Comparison of ENCODE assay signal across 12 cellular contexts in genomic region chr14:20757963-20758362, GRCh38. TPM values are rescaled to one million over a fixed set of nuclear protein-coding genes. Genes with fewer than 3 reads are reported as not detected.
DNase-seq lines count a peak whose midpoint lies in the region; ATAC-seq and TF ChIP-seq lines count a peak whose summit lies in the region.
"Had no signal": no experiment of that assay in that cellular context is flagged by ENCODE, and none has a peak within 500 bp of the region (broad histone marks: within the 10 kb centered on the region; RNA-seq: fewer than 3 reads in every experiment).

No MANE protein-coding gene starts in this region.

- POLR2A ChIA-PET in HCT116 (lab: Charles Lee), result no interaction called here

- ATAC-seq in HCT116 (no peak), HG03175 (IDR thresholded peaks at IDR 0.05; ENCODE audit: unreplicated experiment) (no peak), gastrocnemius medialis (no peak)
- ATAC-seq: gastroesophageal sphincter had no signal

- no peaks in the 10 kb centered on the region for H3K27me3 ChIP-seq in HCT116 (ENCODE audit: insufficient read depth, low read length)
- H3K27me3 ChIP-seq in gastrocnemius medialis, result no peaks in the 10 kb centered on the region
- H3K27me3 ChIP-seq: gastroesophageal sphincter, tibial nerve had no signal

- TF ChIP-seq POLR2A in HCT116 (IDR thresholded peaks at IDR 0.05; ENCODE audit: borderline replicate concordance, extremely low read depth, insufficient read depth, insufficient read length) (no peak), gastrocnemius medialis (IDR thresholded peaks at IDR 0.05) (no peak)

- H3K27ac Mint-ChIP-seq in immature natural killer cell, result no peak overlapping the region

- H3K4me1 Mint-ChIP-seq in immature natural killer cell, result no peaks in the 10 kb centered on the region

- H3K9me3 ChIP-seq in HCT116 (ENCODE audit: control insufficient read depth in 1 of 2, insufficient read depth in 1 of 2, low read depth in 1 of 2, low read length in 2 of 2), result peaks cover under 1 to 3% of the 10 kb centered on the region in 2 experiments; a peak in 3 of 4 replicates
- no peaks in the 10 kb centered on the region for H3K9me3 ChIP-seq in gastrocnemius medialis

- CTCF ChIA-PET in HCT116 (lab: Charles Lee), result interaction anchor here (0.8 to 1.2 kb wide), 3 partner anchors 10 to 99 kb away, joined by 3 to 4 read pairs (median 3); no protein-coding TSS in a partner anchor

- no peak overlapping the region for H3K4me3 ChIP-seq in HCT116 (replicated peaks in 1 of 2; ENCODE audit: low read depth in 1 of 2, low read length in 2 of 2)
- no peak overlapping the region for H3K4me3 ChIP-seq in gastrocnemius medialis
- H3K4me3 ChIP-seq: gastroesophageal sphincter, tibial nerve had no signal

- DNase-seq in AML-193 (lab: John Stamatoyannopoulos, UW) (peak; percentile 41 to 44), HCT116 (ENCODE audit: low read depth, low spot score) (no peak), immature natural killer cell (peak; percentile 21 to 42 (median 28)), NCI-H748 (lab: John Stamatoyannopoulos, UW; ENCODE audit: unreplicated experiment) (no peak), COR-L47 (lab: John Stamatoyannopoulos, UW) (no peak), gastrocnemius medialis (no peak)
- peak; percentile 28 for DNase-seq in activated CD4-positive, alpha-beta T cell treated with anti-CD3 and anti-CD28 coated beads for 48 hours
- DNase-seq: Calu3, NCI-H446 treated with DMSO at 0.1 percent for 48 hours had no signal

- H3K4me1 ChIP-seq in HCT116 (ENCODE audit: control insufficient read depth in 1 of 2, insufficient read depth in 2 of 2, low read length in 2 of 2), result no peaks in the 10 kb centered on the region
- H3K4me1 ChIP-seq in gastrocnemius medialis, result peaks cover 0 to 4% of the 10 kb centered on the region in 2 donors
- H3K4me1 ChIP-seq: gastroesophageal sphincter, tibial nerve had no signal

- H3K27ac ChIP-seq in HCT116 (ENCODE audit: low read depth, low read length) (no peak overlapping the region), gastrocnemius medialis (no peak overlapping the region)
- H3K27ac ChIP-seq: gastroesophageal sphincter, tibial nerve had no signal

- peaks cover 0 to 3% (median 0%) of the 10 kb centered on the region in 6 donors for H3K9me3 Mint-ChIP-seq in immature natural killer cell

- no peak overlapping the region for H3K4me3 Mint-ChIP-seq in immature natural killer cell

- peak; percentile 37; the same call in 1 of the 2 replicates for TF ChIP-seq RAD21 in HCT116 (IDR thresholded peaks at IDR 0.05; ENCODE audit: low read depth)

- no peaks in the 10 kb centered on the region for H4K20me1 ChIP-seq in HCT116 (ENCODE audit: insufficient read depth)

- H3K9me2 ChIP-seq in HCT116 (ENCODE audit: insufficient read depth), result no peaks in the 10 kb centered on the region

- intact Hi-C loops in HCT116 (cut with micrococcal nuclease), result no loop called here
- intact Hi-C loops in gastrocnemius medialis (cut with DNase I; ENCODE audit: low total_unique reads), result no loop called here

- no peaks in the 10 kb centered on the region for H3K36me3 Mint-ChIP-seq in immature natural killer cell

- H3K79me2 ChIP-seq in HCT116 (ENCODE audit: insufficient read depth, low read length), result no peaks in the 10 kb centered on the region

- no peak overlapping the region for H2AFZ ChIP-seq in HCT116 (ENCODE audit: low read depth, low read length, poor library complexity, severe bottlenecking)

- TF ChIP-seq CTCF in HCT116 (IDR thresholded peaks at IDR 0.05 in 2 of 3, conservative IDR thresholded peaks at IDR 0.05 in 1 of 3; ENCODE audit: borderline replicate concordance in 1 of 3, insufficient read depth in 1 of 3, low read depth in 2 of 3, low read length in 2 of 3), result peak; percentile 12 to 47 (median 41); a peak in 4 of 6 replicates
- peak in 2 of 5 experiments; percentile 20 to 39 for TF ChIP-seq CTCF in gastrocnemius medialis (IDR thresholded peaks at IDR 0.05 in 4 of 5, conservative IDR thresholded peaks at IDR 0.05 in 1 of 5)

- RAD21 ChIA-PET in HCT116 (lab: Charles Lee; ENCODE audit: low non-redundant PET in 1 of 2, low total read pairs in 2 of 2, uncharacterized antibody in 2 of 2, unreplicated experiment in 2 of 2), result no interaction called here

- no peaks in the 10 kb centered on the region for H3K36me3 ChIP-seq in HCT116 (ENCODE audit: control insufficient read depth in 1 of 2, insufficient read depth in 2 of 2, low read length in 2 of 2)
- no peaks in the 10 kb centered on the region for H3K36me3 ChIP-seq in gastrocnemius medialis
- H3K36me3 ChIP-seq: gastroesophageal sphincter, tibial nerve had no signal

- no peaks in the 10 kb centered on the region for H3K27me3 Mint-ChIP-seq in immature natural killer cell (ENCODE audit: low read depth in 3 of 3)

- no TSS peak for BruUV-seq in HCT116 (replicated peaks; lab: Mats Ljungman, UMichigan)

- no peak overlapping the region for H3K4me2 ChIP-seq in HCT116 (ENCODE audit: low read length)

- in situ Hi-C loops in gastrocnemius medialis (cut with MboI; ENCODE audit: low sequenced_read_pairs in 4 of 4), result no loop called here

- no peak overlapping the region for H3K9ac ChIP-seq in HCT116 (ENCODE audit: low read length)

TF ChIP-seq in HCT116, 20 proteins besides CTCF, POLR2A, EP300 and RAD21:
- TF ChIP-seq MAX (IDR thresholded peaks at IDR 0.05), result no peak
- no peak for TF ChIP-seq EGR1 (IDR thresholded peaks at IDR 0.05; ENCODE audit: low read depth)
- no peak for TF ChIP-seq POLR2AphosphoS5 (IDR thresholded peaks at IDR 0.05; ENCODE audit: low read depth, low read length)
- no peak for TF ChIP-seq YY1 (IDR thresholded peaks at IDR 0.05; ENCODE audit: extremely low read depth, insufficient replicate concordance, low read depth, low read length)
- no peak for TF ChIP-seq ZBTB33 (IDR thresholded peaks at IDR 0.05; ENCODE audit: extremely low read depth, insufficient replicate concordance, low read length)
- no peak for TF ChIP-seq ZFX (IDR thresholded peaks at IDR 0.05)
- no peak for TF ChIP-seq EZH2phosphoT487 (IDR thresholded peaks at IDR 0.05; ENCODE audit: borderline replicate concordance)
- TF ChIP-seq TCF7L2 (IDR thresholded peaks at IDR 0.05; ENCODE audit: borderline replicate concordance, extremely low read depth, insufficient read depth, insufficient read length), result no peak
- TF ChIP-seq SP1 (IDR thresholded peaks at IDR 0.05; ENCODE audit: low read depth), result no peak
- no peak for TF ChIP-seq CEBPB (IDR thresholded peaks at IDR 0.05; ENCODE audit: low read depth)
- no peak for TF ChIP-seq CBX3 (IDR thresholded peaks at IDR 0.05; ENCODE audit: low read depth)
- no peak for TF ChIP-seq SIN3A (IDR thresholded peaks at IDR 0.05; ENCODE audit: low read depth)
- TF ChIP-seq ELF1 (IDR thresholded peaks at IDR 0.05; ENCODE audit: borderline replicate concordance, low read depth), result no peak
- no peak for TF ChIP-seq EZH2 (IDR thresholded peaks at IDR 0.05)
- TF ChIP-seq ATF3 (IDR thresholded peaks at IDR 0.05), result no peak
- TF ChIP-seq SRF (IDR thresholded peaks at IDR 0.05; ENCODE audit: low read depth), result no peak
- TF ChIP-seq ZNF274 (IDR thresholded peaks at IDR 0.05; ENCODE audit: low read depth, low read length), result no peak
- TF ChIP-seq FOSL1 (IDR thresholded peaks at IDR 0.05; ENCODE audit: low read depth), result no peak
- no peak for TF ChIP-seq JUND (IDR thresholded peaks at IDR 0.05)

RNA-seq across cellular contexts. Expression of gene EDDM3B, which starts 10.2 kb away (rescaled TPM):
- total RNA-seq in HCT116 (2021; ENCODE audit: unreplicated experiment) (not detected), gastrocnemius medialis (not detected)
- not detected in 2 replicates for polyA plus RNA-seq in HCT116 (2012)
- polyA plus RNA-seq in immature natural killer cell, result not detected
- total RNA-seq: Calu3, gastroesophageal sphincter, tibial nerve had no signal

RNA-seq across cellular contexts. Expression of gene EDDM3A, which starts 12.3 kb away (rescaled TPM):
- total RNA-seq in HCT116 (2021; ENCODE audit: unreplicated experiment) (not detected), gastrocnemius medialis (not detected)
- polyA plus RNA-seq in HCT116 (2012), result not detected in 2 replicates
- not detected for polyA plus RNA-seq in immature natural killer cell
- total RNA-seq: Calu3, gastroesophageal sphincter, tibial nerve had no signal

RNA-seq across cellular contexts. Expression of gene RNASE6, which starts 23.1 kb away (rescaled TPM):
- total RNA-seq in HCT116 (2021; ENCODE audit: unreplicated experiment) (not detected), gastrocnemius medialis (1 to 10 TPM in 3 of 4 donors, under 1 TPM in 1; 0.61 to 5.9 (median 4.8) TPM)
- not detected in 2 replicates for polyA plus RNA-seq in HCT116 (2012)
- 10 to 100 TPM; 13.3 to 37.1 (median 17.8) TPM for polyA plus RNA-seq in immature natural killer cell
- total RNA-seq: Calu3 had no signal

RNA-seq across cellular contexts. Expression of gene RNASE1, which starts 44.7 kb away (rescaled TPM):
- total RNA-seq in HCT116 (2021; ENCODE audit: unreplicated experiment) (3.3 TPM), gastrocnemius medialis (100 to 1,000 TPM; 157 to 198 (median 190) TPM)
- 5.9 and 6.2 TPM in 2 replicates for polyA plus RNA-seq in HCT116 (2012)
- polyA plus RNA-seq in immature natural killer cell, result under 1 TPM in 1 of 3 donors, not detected in 2; 0.49 TPM

Comparison
In these comparisons a context has a peak if more than half of its experiments do, and no peak if none do; other contexts are left out.
1. DNase-seq: peak in AML-193 (2 of 2), activated CD4-positive, alpha-beta T cell treated with anti-CD3 and anti-CD28 coated beads for 48 hours (single experiment) and immature natural killer cell (3 of 3); none in HCT116 (single experiment), NCI-H748 (single experiment), COR-L47 (single experiment) and gastrocnemius medialis (0 of 2).